24 cellular contexts compared by ENCODE assay signal in genomic region chr3:194076486-194076885, GRCh38.
"Had no signal": no experiment of that assay in that cellular context is flagged by ENCODE, and none has a peak within 500 bp of the region (broad histone marks: within the 10 kb centered on the region; RNA-seq: fewer than 3 reads in every experiment).

No MANE protein-coding gene starts in this region.

- H3K4me1 ChIP-seq: testis had no signal

- DNase-seq: activated CD4-positive, alpha-beta memory T cell treated with anti-CD3 and anti-CD28 coated beads for 36 hours; activated CD4-positive, alpha-beta T cell treated with anti-CD3 and anti-CD28 coated beads for 48 hours; activated gamma-delta T cell treated with Interleukin-2 at 50 U/mL for 16 hours; activated naive CD4-positive, alpha-beta T cell treated with anti-CD3 and anti-CD28 coated beads, Interleukin-2, amount 50 U/mL, for 16 hours; activated T-cell treated with anti-CD3 and anti-CD28 coated beads, Interleukin-2, amount 50 U/mL, for 4 hours; amygdala; effector CD4-positive, alpha-beta T cell; esophagus squamous epithelium; foreskin melanocyte; heart right ventricle; mesendoderm; nephron progenitor cell; ovary; psoas muscle; stimulated activated naive CD4-positive, alpha-beta T cell treated with Interleukin-2 at 50 U/mL for 16 hours; T-helper 1 cell; transverse colon had no signal

- H3K9me3 ChIP-seq: esophagus squamous epithelium, heart right ventricle, left lung, ovary, psoas muscle, testis, transverse colon had no signal

- H3K36me3 Mint-ChIP-seq: activated CD4-positive, alpha-beta memory T cell treated with anti-CD3 and anti-CD28 coated beads for 36 hours had no signal

- ATAC-seq: activated T-cell treated with anti-CD3 and anti-CD28 coated beads, Interleukin-2, amount 50 U/mL, for 4 hours; activated T-helper 17 cell treated with anti-CD3 and anti-CD28 coated beads, Interleukin-2, amount 50 U/mL, for 72 hours; heart right ventricle; psoas muscle had no signal

- H3K27me3 ChIP-seq: ovary, testis, transverse colon had no signal

- H3K4me3 Mint-ChIP-seq: activated CD4-positive, alpha-beta memory T cell treated with anti-CD3 and anti-CD28 coated beads for 36 hours; activated T-cell treated with anti-CD3 and anti-CD28 coated beads, Interleukin-2, amount 50 U/mL, for 4 hours; activated T-helper 17 cell treated with anti-CD3 and anti-CD28 coated beads, Interleukin-2, amount 50 U/mL, for 72 hours; central memory CD8-positive, alpha-beta T cell; nephron progenitor cell; T-helper 2 cell treated with Interferon-gamma antibody and Interleukin-4, amounts not matched to agents 5 μg/mL and 100 μg/mL, for 36 hours had no signal

- H3K4me3 ChIP-seq: esophagus squamous epithelium, heart right ventricle, left lung, lung, ovary, psoas muscle, testis, transverse colon had no signal

- H3K9me3 Mint-ChIP-seq: activated CD4-positive, alpha-beta memory T cell treated with anti-CD3 and anti-CD28 coated beads for 36 hours; activated T-cell treated with anti-CD3 and anti-CD28 coated beads, Interleukin-2, amount 50 U/mL, for 4 hours; activated T-helper 17 cell treated with anti-CD3 and anti-CD28 coated beads, Interleukin-2, amount 50 U/mL, for 72 hours; central memory CD8-positive, alpha-beta T cell; T-helper 2 cell treated with Interferon-gamma antibody and Interleukin-4, amounts not matched to agents 5 μg/mL and 100 μg/mL, for 36 hours had no signal

- H3K36me3 ChIP-seq: esophagus squamous epithelium, heart right ventricle, left lung, ovary, transverse colon had no signal

- H3K27ac ChIP-seq: epithelial cell of prostate, esophagus squamous epithelium, heart right ventricle, left lung, ovary, psoas muscle, testis, transverse colon had no signal

- H3K27ac Mint-ChIP-seq: activated CD4-positive, alpha-beta memory T cell treated with anti-CD3 and anti-CD28 coated beads for 36 hours; activated T-helper 17 cell treated with anti-CD3 and anti-CD28 coated beads, Interleukin-2, amount 50 U/mL, for 72 hours; T-helper 2 cell treated with Interferon-gamma antibody and Interleukin-4, amounts not matched to agents 5 μg/mL and 100 μg/mL, for 36 hours had no signal

- H3K4me1 Mint-ChIP-seq: central memory CD8-positive, alpha-beta T cell had no signal
